ENCODE assay signal across 8 cellular contexts in genomic region chr4:78059524-78059889, GRCh38. TPM values are rescaled to one million over a fixed set of nuclear protein-coding genes. Genes with fewer than 3 reads are reported as not detected.
A peak's percentile ranks its signal among the peaks of the same experiment; 100 is the strongest.
DNase-seq lines count a peak whose midpoint lies in the region; ATAC-seq and TF ChIP-seq lines count a peak whose summit lies in the region.

No MANE protein-coding gene starts in this region.

- DNase-seq in Right ventricle myocardium inferior (ENCODE audit: missing footprints), result no peak
- no peak for DNase-seq in cardiac septum (ENCODE audit: low spot score)
- peak; percentile 78 for DNase-seq in NCI-H1436 (lab: John Stamatoyannopoulos, UW)
- peak; percentile 72 for DNase-seq in endothelial cell (ENCODE audit: low spot score)
- DNase-seq in medulla oblongata (ENCODE audit: extremely low spot score), result peak; percentile 73
- DNase-seq in tibial nerve (ENCODE audit: low spot score in 2 of 2), result peak in 1 of 2 donors; percentile 41

- H3K4me1 ChIP-seq in tibial nerve, result peaks cover 0 to 28% (median 13%) of the 10 kb centered on the region in 4 donors

- H3K36me3 ChIP-seq in SU-DHL-6 (ENCODE audit: low read length) (no peaks in the 10 kb centered on the region), tibial nerve (no peaks in the 10 kb centered on the region)

- H3K9me2 ChIP-seq in SU-DHL-6 (replicated peaks; ENCODE audit: insufficient read depth, low read length), result no peaks in the 10 kb centered on the region

- WGBS in tibial nerve, 2 donors, result 3 to 8% methylated on average over 7 of the region's 7 CpGs

- intact Hi-C loops in Right ventricle myocardium inferior (cut with DNase I) (loop anchor here (2.0 to 10.0 kb wide), 4 partner anchors 43 to 457 kb away; no protein-coding TSS in a partner anchor), cardiac septum (cut with DNase I) (loop anchor here (5.0 to 10.0 kb wide), 5 partner anchors 62 to 718 kb away; partner anchors contain the start of genes BMP2K and MRPL1)

- peak; percentile 33 for ATAC-seq in Right ventricle myocardium inferior
- no peak for ATAC-seq in HG03045 (IDR thresholded peaks at IDR 0.05; ENCODE audit: unreplicated experiment)

- H3K36me3 Mint-ChIP-seq in endothelial cell (ENCODE audit: low read depth, unreplicated experiment), result no peaks in the 10 kb centered on the region

- no peak overlapping the region for H3K9ac ChIP-seq in SU-DHL-6 (ENCODE audit: low read length)

- H3K9me3 Mint-ChIP-seq in endothelial cell (ENCODE audit: unreplicated experiment), result no peaks in the 10 kb centered on the region

- peak in 1 of 2 donors; percentile 16 for TF ChIP-seq EP300 in tibial nerve (IDR thresholded peaks at IDR 0.05)

- H3K9me3 ChIP-seq in SU-DHL-6 (ENCODE audit: insufficient read depth, low read length) (no peaks in the 10 kb centered on the region), tibial nerve (no peaks in the 10 kb centered on the region)

- no peaks in the 10 kb centered on the region for H3F3A ChIP-seq in SU-DHL-6 (ENCODE audit: insufficient read depth)

- peaks cover 25% of the 10 kb centered on the region for H3K4me1 Mint-ChIP-seq in endothelial cell (ENCODE audit: unreplicated experiment)

- no peaks in the 10 kb centered on the region for H4K20me1 ChIP-seq in SU-DHL-6 (ENCODE audit: low read depth, low read length)

- TF ChIP-seq CTCF in SU-DHL-6 (IDR thresholded peaks at IDR 0.05; ENCODE audit: insufficient read depth, low read length, poor library complexity, severe bottlenecking) (no peak), endothelial cell (IDR thresholded peaks at IDR 0.05; ENCODE audit: unreplicated experiment) (peak; percentile 76), tibial nerve (IDR thresholded peaks at IDR 0.05) (peak; percentile 34 to 52 (median 46))

- H3K4me2 ChIP-seq in SU-DHL-6 (ENCODE audit: low read depth, low read length, poor library complexity, severe bottlenecking), result peak overlapping the region; percentile 63

- peak overlapping the region; percentile 50 for H3K27ac Mint-ChIP-seq in endothelial cell (ENCODE audit: unreplicated experiment)

- H3K27me3 Mint-ChIP-seq in endothelial cell (ENCODE audit: unreplicated experiment), result peaks cover 14% of the 10 kb centered on the region

- H3K79me2 ChIP-seq in SU-DHL-6 (ENCODE audit: insufficient read depth, low read length), result no peaks in the 10 kb centered on the region

- no peak for TF ChIP-seq POLR2A in tibial nerve (IDR thresholded peaks at IDR 0.05)

- no peak overlapping the region for H2AFZ ChIP-seq in SU-DHL-6 (ENCODE audit: low read depth, low read length, severe bottlenecking)

- H3K27ac ChIP-seq in SU-DHL-6 (ENCODE audit: low read depth, low read length) (no peak overlapping the region), tibial nerve (peak overlapping the region in 3 of 4 donors; percentile 8 to 79 (median 49))

- H3K4me3 ChIP-seq in SU-DHL-6 (ENCODE audit: insufficient read depth, low read length, poor library complexity, severe bottlenecking) (no peak overlapping the region), tibial nerve (peak overlapping the region; percentile 30 to 79 (median 58))

- H3K27me3 ChIP-seq in SU-DHL-6 (ENCODE audit: low read length), result no peaks in the 10 kb centered on the region
- H3K27me3 ChIP-seq in tibial nerve, result peaks cover 0 to 6% of the 10 kb centered on the region in 2 donors

- H3K4me3 Mint-ChIP-seq in endothelial cell (ENCODE audit: unreplicated experiment), result peak overlapping the region; percentile 91

RNA-seq across cellular contexts. Expression of gene FRAS1, which starts 2.4 kb away (rescaled TPM):
- total RNA-seq in Right ventricle myocardium inferior, result 2.2 TPM
- 4.2 TPM for total RNA-seq in cardiac septum
- total RNA-seq in endothelial cell (ENCODE audit: unreplicated experiment), result 51.7 TPM
- 1 to 10 TPM; 3.9 to 6.6 (median 5.1) TPM for total RNA-seq in tibial nerve

Comparison
In these comparisons a context has a peak if more than half of its experiments do, and no peak if none do; other contexts are left out.
1. DNase-seq: peak in NCI-H1436 (single experiment), endothelial cell (single experiment) and medulla oblongata (single experiment); none in Right ventricle myocardium inferior (single experiment) and cardiac septum (single experiment).